ENCODE assay signal across 8 cellular contexts in the genomic region with DNA sequence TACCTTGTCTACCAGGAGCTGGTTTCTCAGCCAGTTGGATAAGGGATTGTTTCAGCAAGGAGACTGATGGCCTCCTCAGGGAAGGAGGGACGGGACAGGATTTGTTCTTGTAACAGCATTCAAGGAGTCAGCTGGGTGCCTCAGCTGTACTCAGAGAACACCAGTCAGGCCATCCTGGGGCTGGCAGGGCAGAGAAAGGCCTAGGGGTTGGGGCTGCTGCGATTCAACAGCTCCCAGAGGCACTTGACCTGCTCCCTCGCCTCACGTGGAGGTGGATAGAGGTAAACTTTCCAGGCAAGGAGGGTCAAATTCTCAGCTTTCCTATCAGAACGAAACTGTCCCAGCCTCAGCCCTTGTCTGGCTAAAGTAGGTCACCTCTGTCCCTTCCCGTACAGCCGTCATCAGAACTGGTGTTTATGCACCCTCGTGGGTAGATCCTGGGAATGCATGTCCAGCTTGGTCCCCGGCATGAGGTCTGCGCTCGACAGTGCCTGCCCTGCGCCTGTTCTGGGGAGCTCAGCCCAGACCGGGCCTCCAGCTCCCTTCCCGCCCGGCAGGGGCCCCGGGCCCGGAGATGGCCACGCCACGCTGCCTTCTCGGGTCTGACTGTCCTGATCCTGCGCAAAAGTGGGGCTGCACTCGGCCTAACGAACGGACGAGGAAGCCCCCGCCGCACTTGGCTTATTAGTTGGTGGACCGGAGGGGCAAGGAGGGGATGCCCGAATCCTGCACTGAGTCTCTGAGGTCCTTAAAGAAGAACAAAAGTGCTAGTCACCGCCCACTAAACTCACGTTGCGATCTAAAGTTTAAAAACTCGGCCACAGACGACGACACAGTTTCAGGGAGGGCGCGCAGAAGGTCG. TPM values are rescaled to one million over a fixed set of nuclear protein-coding genes. Genes with fewer than 3 reads are reported as not detected.
DNase-seq lines count a peak whose midpoint lies in the region; ATAC-seq and TF ChIP-seq lines count a peak whose summit lies in the region.

No MANE protein-coding gene starts in this region.

- peaks cover 4 to 13% (median 5%) of the 10 kb centered on the region in 3 experiments; a peak in 6 of 7 replicates for H3K36me3 Mint-ChIP-seq in H9 (ENCODE audit: insufficient read depth in 1 of 3, low read depth in 3 of 3)

- peak overlapping the region; percentile 92 to 97 for H3K4me3 Mint-ChIP-seq in H9

- H4K5ac ChIP-seq in H9 (ENCODE audit: insufficient read length, low read depth, low read length) = peak overlapping the region; percentile 7

- H3K36me3 ChIP-seq in OCI-LY7 (ENCODE audit: insufficient read depth, low read length) = no peaks in the 10 kb centered on the region
- no peaks in the 10 kb centered on the region for H3K36me3 ChIP-seq in kidney epithelial cell (ENCODE audit: control insufficient read depth, insufficient read depth, low read length)

- H3K4me1 ChIP-seq in H9 (ENCODE audit: insufficient read depth, low read length) = peaks cover 6% of the 10 kb centered on the region; the same call in 1 of the 2 replicates
- H3K4me1 ChIP-seq in OCI-LY7 (ENCODE audit: insufficient read depth, low read length, poor library complexity, severe bottlenecking) = peaks cover 31% of the 10 kb centered on the region

- POLR2A ChIA-PET in OCI-LY7 (lab: Charles Lee) = interaction anchor here (0.6 to 4.0 kb wide), 15 partner anchors 13 to 147 kb away, joined by 3 to 39 read pairs (median 4); a partner anchor contains a TSS

- no peak overlapping the region for H3T11ph ChIP-seq in H9 (ENCODE audit: low read length)

- H2AFZ ChIP-seq in H9 (ENCODE audit: low read length) (no peak overlapping the region), OCI-LY7 (ENCODE audit: low read length) (peak overlapping the region; percentile 78)

- no peak overlapping the region for H3K4ac ChIP-seq in H9 (ENCODE audit: low read depth, low read length)

- H3K4me3 ChIP-seq in GM12865 (ENCODE audit: low read depth, low read length) = peak overlapping the region; percentile 93
- peak overlapping the region; percentile 79 for H3K4me3 ChIP-seq in OCI-LY7 (ENCODE audit: low read depth, low read length, poor library complexity, severe bottlenecking)
- peak overlapping the region; percentile 82 for H3K4me3 ChIP-seq in kidney epithelial cell (ENCODE audit: low read depth, low read length)

- CTCF ChIA-PET in OCI-LY7 (lab: Charles Lee; ENCODE audit: unreplicated experiment) = interaction anchor here (0.6 to 1.6 kb wide), 6 partner anchors 19 to 103 kb away, joined by 3 to 9 read pairs (median 4); no protein-coding TSS in a partner anchor

- no peaks in the 10 kb centered on the region; the same call in 1 of the 2 replicates for H3K27me3 Mint-ChIP-seq in H9 (ENCODE audit: low read depth)

- no peak overlapping the region for H4K91ac ChIP-seq in H9 (ENCODE audit: insufficient read length, low read depth, low read length)

- peak overlapping the region; percentile 2 for H3K27ac ChIP-seq in H9 (ENCODE audit: insufficient read length, low read depth, low read length)
- H3K27ac ChIP-seq in OCI-LY7 (ENCODE audit: low read depth, low read length, poor library complexity, severe bottlenecking) = peak overlapping the region; percentile 37
- peak overlapping the region; percentile 88 for H3K27ac ChIP-seq in caudate nucleus (ENCODE audit: low read depth, low read length)

- peak overlapping the region; percentile 4 for H2AK5ac ChIP-seq in H9 (ENCODE audit: insufficient read length, low read length)

- no peak overlapping the region for H3K23ac ChIP-seq in H9 (ENCODE audit: insufficient read length, low read depth, low read length)

- peaks cover 6% of the 10 kb centered on the region; the same call in 1 of the 2 replicates for H3K79me2 ChIP-seq in H9 (ENCODE audit: insufficient read depth, low read length)
- H3K79me2 ChIP-seq in OCI-LY7 (ENCODE audit: insufficient read depth, low read depth, low read length) = peaks cover 21% of the 10 kb centered on the region

- no peak for ATAC-seq in GM18861 (IDR thresholded peaks at IDR 0.05; ENCODE audit: unreplicated experiment)

- peaks cover 27 to 29% of the 10 kb centered on the region in 2 experiments for H3K4me1 Mint-ChIP-seq in H9

- no peak overlapping the region for H4K8ac ChIP-seq in H9 (replicated peaks; ENCODE audit: insufficient read length, low read depth, low read length)

- H3K56ac ChIP-seq in H9 (ENCODE audit: insufficient read length, low read depth, low read length) = no peak overlapping the region

- intact Hi-C loops in OCI-LY7 (cut with micrococcal nuclease; ENCODE audit: unreplicated experiment) = loop anchor here (5.0 kb wide), 2 partner anchors 52 to 102 kb away; a partner anchor contains a TSS

- H2BK12ac ChIP-seq in H9 (ENCODE audit: insufficient read length, low read depth, low read length) = no peak overlapping the region

- H3K79me1 ChIP-seq in H9 (ENCODE audit: insufficient read depth, low read depth, low read length, poor library complexity, severe bottlenecking) = peaks cover 6% of the 10 kb centered on the region

- H3K14ac ChIP-seq in H9 (ENCODE audit: insufficient read depth, low read length) = peak overlapping the region; percentile 44

- H3K9me3 ChIP-seq in H9 (ENCODE audit: control insufficient read depth, low read depth, low read length) (no peaks in the 10 kb centered on the region), OCI-LY7 (ENCODE audit: low read length) (no peaks in the 10 kb centered on the region)

- no peaks in the 10 kb centered on the region for H3K9me3 Mint-ChIP-seq in H9

- TF ChIP-seq CTCF in GM12865 (IDR thresholded peaks at IDR 0.05; ENCODE audit: insufficient read depth, low read depth, low read length, missing control alignments) (no peak), H9 (conservative IDR thresholded peaks at IDR 0.05) (no peak), OCI-LY7 (conservative IDR thresholded peaks at IDR 0.05; ENCODE audit: low read length) (no peak; the same call in 1 of the 2 replicates), kidney epithelial cell (IDR thresholded peaks at IDR 0.05; ENCODE audit: insufficient read depth, low read length, poor library complexity, severe bottlenecking) (no peak)

- no peak overlapping the region for H2BK20ac ChIP-seq in H9 (ENCODE audit: low read depth, low read length, poor library complexity, severe bottlenecking)

- H2BK5ac ChIP-seq in H9 (ENCODE audit: insufficient read length, low read length) = no peak overlapping the region

- no peak overlapping the region for H2BK120ac ChIP-seq in H9 (ENCODE audit: low read depth, low read length, poor library complexity, severe bottlenecking)

- H2BK15ac ChIP-seq in H9 (ENCODE audit: low read depth, low read length) = no peak overlapping the region

- H3K9ac ChIP-seq in H9 (ENCODE audit: extremely low read depth, insufficient read length, low read length) = peak overlapping the region; percentile 3

- H3K27ac Mint-ChIP-seq in H9 = peak overlapping the region in 2 of 3 experiments; percentile 84 to 97; a peak in 5 of 7 replicates

- no peak for DNase-seq in GM12865 (ENCODE audit: low read depth)
- DNase-seq in H9 = peak; percentile 43
- peak; percentile 30 for DNase-seq in OCI-LY7 (ENCODE audit: low spot score)
- DNase-seq in caudate nucleus (lab: John Stamatoyannopoulos, UW) = peak in 36 of 61 donors; percentile 3 to 64 (median 34)
- no peak for DNase-seq in kidney epithelial cell (ENCODE audit: low read depth)
- DNase-seq in stimulated activated CD4-positive, alpha-beta T cell treated with anti-CD3 and anti-CD28 coated beads, Interleukin-4, amount 100 ng/mL, for 1 hour = peak; percentile 21
- no peak for DNase-seq in T1000 (lab: John Stamatoyannopoulos, UW)

- TSS peak; percentile 93 for BruUV-seq in OCI-LY7 (replicated peaks; lab: Mats Ljungman, UMichigan)

- H3K9me2 ChIP-seq in OCI-LY7 (ENCODE audit: insufficient read depth, low read length) = no peaks in the 10 kb centered on the region

- peaks cover 15% of the 10 kb centered on the region for H3K23me2 ChIP-seq in H9 (ENCODE audit: insufficient read length, low read depth, low read length, poor library complexity, severe bottlenecking)

- H4K20me1 ChIP-seq in H9 (ENCODE audit: control insufficient read depth, insufficient read depth, insufficient read length) (no peaks in the 10 kb centered on the region), OCI-LY7 (ENCODE audit: insufficient read depth, low read length) (no peaks in the 10 kb centered on the region)

- no CpG with 5 or more reads among the region's 38 CpGs for WGBS in H9 (ENCODE audit: extremely low coverage, insufficient read length, low lambda C conversion rate)

- H3K4me2 ChIP-seq in H9 (ENCODE audit: insufficient read depth, insufficient read length, low read length) (peak overlapping the region; percentile 90), OCI-LY7 (ENCODE audit: low read length) (peak overlapping the region; percentile 95)

- H3K27me3 ChIP-seq in H9 (ENCODE audit: insufficient read depth, low read length) = no peaks in the 10 kb centered on the region
- no peaks in the 10 kb centered on the region for H3K27me3 ChIP-seq in kidney epithelial cell (ENCODE audit: control insufficient read depth, insufficient read depth, low read length)

- H3K18ac ChIP-seq in H9 (ENCODE audit: insufficient read length, low read depth, low read length) = peak overlapping the region; percentile 89

RNA-seq across cellular contexts. Expression of a gene that starts 0.8 kb away (rescaled TPM):
- 19.3 and 20.7 TPM in 2 replicates for total RNA-seq in H9 (2021)
- 21.7 and 23.8 TPM in 2 replicates for total RNA-seq in OCI-LY7 (2014; rRNA removed; shearing (Covaris generic))
- 17.3 and 17.4 TPM in 2 replicates for total RNA-seq in OCI-LY7 (2022)
- 10.3 and 13.3 TPM in 2 replicates for total RNA-seq in kidney epithelial cell

RNA-seq across cellular contexts. Expression of a gene that starts 33.2 kb away (rescaled TPM):
- total RNA-seq in H9 (2021) (144 and 146 TPM in 2 replicates), OCI-LY7 (2022) (312 and 330 TPM in 2 replicates), kidney epithelial cell (108 and 133 TPM in 2 replicates)
- total RNA-seq in OCI-LY7 (2014; rRNA removed; shearing (Covaris generic)) = 132 and 167 TPM in 2 replicates

Comparison
In these comparisons a context has a peak if more than half of its experiments do, and no peak if none do; other contexts are left out.
1. DNase-seq: peak in H9 (single experiment), OCI-LY7 (single experiment), caudate nucleus (36 of 61) and stimulated activated CD4-positive, alpha-beta T cell treated with anti-CD3 and anti-CD28 coated beads, Interleukin-4, amount 100 ng/mL, for 1 hour (single experiment); none in GM12865 (single experiment), kidney epithelial cell (single experiment) and T1000 (single experiment).
2. H3K27ac ChIP-seq: peak in every context shown above with its lines; median percentile 88 in caudate nucleus; 37 in OCI-LY7; 2 in H9.
3. Peak in every context shown above with its lines, with median percentiles within 50 percentile points of each other: H3K4me3 ChIP-seq.